ENCODE assay signal across 10 cellular contexts in genomic region chr18:54607213-54607934, GRCh38. TPM values are rescaled to one million over a fixed set of nuclear protein-coding genes. Genes with fewer than 3 reads are reported as not detected.
DNase-seq lines count a peak whose midpoint lies in the region; ATAC-seq, FAIRE-seq and TF ChIP-seq lines count a peak whose summit lies in the region.
"Had no signal": no experiment of that assay in that cellular context is flagged by ENCODE, and none has a peak within 500 bp of the region (broad histone marks: within the 10 kb centered on the region; RNA-seq: fewer than 3 reads in every experiment).

No MANE protein-coding gene starts in this region.

- H3K4me2 ChIP-seq in endothelial cell of umbilical vein (ENCODE audit: insufficient read depth, low read length), result peak overlapping the region; percentile 67

- peak; percentile 22 for DNase-seq in NCI-H510A (lab: John Stamatoyannopoulos, UW)
- peak; percentile 27 for DNase-seq in endothelial cell of umbilical vein (ENCODE audit: low read depth, low spot score)
- DNase-seq in non-pigmented ciliary epithelial cell (ENCODE audit: low read depth), result peak; percentile 23
- no peak for DNase-seq in right atrium auricular region (ENCODE audit: low spot score)
- DNase-seq: activated naive CD8-positive, alpha-beta T cell treated with anti-CD3 and anti-CD28 coated beads, Interleukin-2, amount 10 ng/mL, durations not matched to agents 7 days and 5 days; NCI-H2171 had no signal

- no peak for TF ChIP-seq POLR2A in endothelial cell of umbilical vein (IDR thresholded peaks at IDR 0.05; ENCODE audit: low read depth, low read length)

- no peaks in the 10 kb centered on the region for H3K27me3 ChIP-seq in endothelial cell of umbilical vein (ENCODE audit: control insufficient read depth in 2 of 2, insufficient read depth in 2 of 2, low read length in 2 of 2)
- H3K27me3 ChIP-seq in right atrium auricular region, result no peaks in the 10 kb centered on the region

- dilution Hi-C loops in endothelial cell of umbilical vein (cut with MboI; ENCODE audit: extremely low pct_ligation_motif_present, low sequenced_read_pairs), result no loop called here

- POLR2A ChIA-PET in endothelial cell of umbilical vein (lab: Charles Lee), result no interaction called here

- intact Hi-C loops in endothelial cell of umbilical vein (cut with micrococcal nuclease), result no loop called here

- no peaks in the 10 kb centered on the region for H3K9me3 ChIP-seq in endothelial cell of umbilical vein (replicated peaks; ENCODE audit: control insufficient read depth, insufficient read depth, low read length)
- H3K9me3 ChIP-seq in right atrium auricular region, result no peaks in the 10 kb centered on the region

- no peak overlapping the region for H3K27ac ChIP-seq in endothelial cell of umbilical vein (ENCODE audit: insufficient read depth, low read depth, low read length)
- H3K27ac ChIP-seq in right atrium auricular region, result no peak overlapping the region

- FAIRE-seq in endothelial cell of umbilical vein (lab: Jason Lieb, UNC), result no peak

- ATAC-seq in GM18502 (IDR thresholded peaks at IDR 0.05; ENCODE audit: poor library complexity, unreplicated experiment), result peak; percentile 57
- ATAC-seq in GM18511 (IDR thresholded peaks at IDR 0.05; ENCODE audit: unreplicated experiment), result no peak
- no peak for ATAC-seq in HG03457 (IDR thresholded peaks at IDR 0.05; ENCODE audit: unreplicated experiment)
- no peak for ATAC-seq in HG03460 (IDR thresholded peaks at IDR 0.05; ENCODE audit: unreplicated experiment)

- CTCF ChIA-PET in endothelial cell of umbilical vein (lab: Charles Lee), result interaction anchor here (1.1 kb wide), 1 partner anchor 215 kb away, joined by 3 read pairs; no protein-coding TSS in a partner anchor

- TF ChIP-seq CTCF in endothelial cell of umbilical vein (IDR thresholded peaks at IDR 0.05; ENCODE audit: extremely low read depth in 1 of 2, insufficient read depth in 1 of 2, low read depth in 1 of 2, low read length in 2 of 2), result no peak
- TF ChIP-seq CTCF in right atrium auricular region (IDR thresholded peaks at IDR 0.05), result no peak

- H3K9ac ChIP-seq in endothelial cell of umbilical vein (replicated peaks; ENCODE audit: extremely low read depth, insufficient read depth, low read length), result peak overlapping the region; percentile 9

- no peaks in the 10 kb centered on the region for H3K4me1 ChIP-seq in endothelial cell of umbilical vein (ENCODE audit: control insufficient read depth, extremely low read depth, insufficient read depth, low read length)
- H3K4me1 ChIP-seq in right atrium auricular region, result no peaks in the 10 kb centered on the region

- H3K9me1 ChIP-seq in endothelial cell of umbilical vein (replicated peaks; ENCODE audit: control insufficient read depth, extremely low read depth, insufficient read depth, low read length), result no peaks in the 10 kb centered on the region

- H2AFZ ChIP-seq in endothelial cell of umbilical vein (ENCODE audit: low read depth, low read length), result no peak overlapping the region

- BruUV-seq in endothelial cell of umbilical vein (replicated peaks; lab: Mats Ljungman, UMichigan), result no TSS peak

- no peaks in the 10 kb centered on the region for H3K79me2 ChIP-seq in endothelial cell of umbilical vein (ENCODE audit: control insufficient read depth, insufficient read depth, low read length)

- peak overlapping the region in 2 of 3 experiments; percentile 10 to 48 for H3K4me3 ChIP-seq in endothelial cell of umbilical vein (replicated peaks in 1 of 3; ENCODE audit: insufficient read depth in 1 of 3, low read depth in 1 of 3, low read length in 3 of 3)
- H3K4me3 ChIP-seq in right atrium auricular region, result no peak overlapping the region

- H4K20me1 ChIP-seq in endothelial cell of umbilical vein (replicated peaks; ENCODE audit: control insufficient read depth, extremely low read depth, insufficient read depth, low read length), result no peaks in the 10 kb centered on the region

- no peaks in the 10 kb centered on the region for H3K36me3 ChIP-seq in endothelial cell of umbilical vein (ENCODE audit: control insufficient read depth in 2 of 2, extremely low read depth in 1 of 2, insufficient read depth in 2 of 2, low read length in 2 of 2)
- H3K36me3 ChIP-seq in right atrium auricular region, result no peaks in the 10 kb centered on the region

TF ChIP-seq in endothelial cell of umbilical vein, 7 proteins besides CTCF, POLR2A, EP300 and RAD21:
- TF ChIP-seq, protein P1, sequence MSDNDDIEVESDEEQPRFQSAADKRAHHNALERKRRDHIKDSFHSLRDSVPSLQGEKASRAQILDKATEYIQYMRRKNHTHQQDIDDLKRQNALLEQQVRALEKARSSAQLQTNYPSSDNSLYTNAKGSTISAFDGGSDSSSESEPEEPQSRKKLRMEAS (IDR thresholded peaks at IDR 0.05; ENCODE audit: insufficient read depth, insufficient read length), result no peak
- TF ChIP-seq GATA2 (IDR thresholded peaks at IDR 0.05; ENCODE audit: insufficient read depth, insufficient read length, low read depth, low read length), result no peak
- no peak for TF ChIP-seq EZH2 (IDR thresholded peaks at IDR 0.05; ENCODE audit: borderline replicate concordance, low read depth, low read length, severe bottlenecking)
- no peak for TF ChIP-seq MYC (IDR thresholded peaks at IDR 0.05; ENCODE audit: low read depth, low read length)
- TF ChIP-seq JUN (IDR thresholded peaks at IDR 0.05; ENCODE audit: borderline replicate concordance, insufficient read depth, insufficient read length, low read depth), result no peak
- no peak for TF ChIP-seq POLR2AphosphoS5 (IDR thresholded peaks at IDR 0.05; ENCODE audit: insufficient read depth, low read depth, low read length)
- no peak for TF ChIP-seq FOS (IDR thresholded peaks at IDR 0.05; ENCODE audit: borderline replicate concordance, insufficient read depth, low read length)
TF ChIP-seq in endothelial cell of umbilical vein: peak in this region for 0.

RNA-seq across cellular contexts. Expression of gene DYNAP, which starts 16.3 kb away (rescaled TPM):
- total RNA-seq in endothelial cell of umbilical vein, result not detected in 2 replicates
- polyA plus RNA-seq in endothelial cell of umbilical vein, result not detected in 2 replicates
- polyA plus RNA-seq in endothelial cell of umbilical vein (2011; cell fraction: cytosol; rRNA removed), result not detected in 2 replicates
- not detected in 2 replicates for polyA plus RNA-seq in endothelial cell of umbilical vein (2011; cell fraction: nucleus; rRNA removed)
- polyA plus RNA-seq in endothelial cell of umbilical vein (2012), result not detected in 2 replicates
- not detected in 2 replicates for polyA minus RNA-seq in endothelial cell of umbilical vein
- polyA minus RNA-seq in endothelial cell of umbilical vein (2011; cell fraction: cytosol; rRNA and poly(A)+ RNA removed), result not detected
- polyA minus RNA-seq in endothelial cell of umbilical vein (2011; cell fraction: nucleus; rRNA and poly(A)+ RNA removed), result not detected in 2 replicates
- not detected for total RNA-seq in right atrium auricular region
- total RNA-seq: activated naive CD8-positive, alpha-beta T cell treated with anti-CD3 and anti-CD28 coated beads, Interleukin-2, amount 10 ng/mL, durations not matched to agents 7 days and 5 days had no signal

Comparison
In these comparisons a context has a peak if more than half of its experiments do, and no peak if none do; other contexts are left out.
1. H3K4me3 ChIP-seq: peak in endothelial cell of umbilical vein (2 of 3); none in right atrium auricular region (0 of 2).